In genomic region chr14:88030079-88030478, GRCh38 we compare ENCODE assay signal across 12 cellular contexts. TPM values are rescaled to one million over a fixed set of nuclear protein-coding genes. Genes with fewer than 3 reads are reported as not detected.
DNase-seq lines count a peak whose midpoint lies in the region; ATAC-seq and TF ChIP-seq lines count a peak whose summit lies in the region.
"Had no signal": no experiment of that assay in that cellular context is flagged by ENCODE, and none has a peak within 500 bp of the region (broad histone marks: within the 10 kb centered on the region; RNA-seq: fewer than 3 reads in every experiment).

No MANE protein-coding gene starts in this region.

- peak overlapping the region; percentile 53 for H3K27ac Mint-ChIP-seq in activated T-cell treated with anti-CD3 and anti-CD28 coated beads, Interleukin-2, amount 50 U/mL, for 24 hours
- peak overlapping the region; percentile 72 for H3K27ac Mint-ChIP-seq in activated CD8-positive, alpha-beta T cell treated with anti-CD3 and anti-CD28 coated beads for 36 hours
- H3K27ac Mint-ChIP-seq in natural killer cell treated with Interleukin-12 subunit alpha and Interleukin-12 subunit beta and Interleukin-15 and Interleukin-18, amount 100 ng/mL, for 72 hours = peak overlapping the region; percentile 62 to 81
- no peak overlapping the region for H3K27ac Mint-ChIP-seq in nephron progenitor cell
- H3K27ac Mint-ChIP-seq: mesothelial cell of epicardium had no signal

- peaks cover 58% of the 10 kb centered on the region for H3K4me1 Mint-ChIP-seq in activated T-cell treated with anti-CD3 and anti-CD28 coated beads, Interleukin-2, amount 50 U/mL, for 24 hours (ENCODE audit: low read depth)
- H3K4me1 Mint-ChIP-seq in activated CD8-positive, alpha-beta T cell treated with anti-CD3 and anti-CD28 coated beads for 36 hours (ENCODE audit: low read depth) = peaks cover 53% of the 10 kb centered on the region
- peaks cover 47 to 49% of the 10 kb centered on the region in 2 donors for H3K4me1 Mint-ChIP-seq in natural killer cell treated with Interleukin-12 subunit alpha and Interleukin-12 subunit beta and Interleukin-15 and Interleukin-18, amount 100 ng/mL, for 72 hours (ENCODE audit: low read depth in 2 of 2)
- H3K4me1 Mint-ChIP-seq in nephron progenitor cell = peaks cover 10% of the 10 kb centered on the region

- no peak for DNase-seq in activated T-cell treated with anti-CD3 and anti-CD28 coated beads, Interleukin-2, amount 50 U/mL, for 24 hours
- DNase-seq in activated T-cell treated with anti-CD3 and anti-CD28 coated beads, Interleukin-2, amount 50 U/mL, for 1 hour = no peak
- DNase-seq in Kasumi-1 (lab: John Stamatoyannopoulos, UW) (peak; percentile 6 to 13), nephron progenitor cell (no peak), NCI-H69 (lab: John Stamatoyannopoulos, UW) (no peak)
- DNase-seq in activated CD8-positive, alpha-beta T cell treated with anti-CD3 and anti-CD28 coated beads for 36 hours = no peak
- DNase-seq in natural killer cell treated with Interleukin-12 subunit alpha and Interleukin-12 subunit beta and Interleukin-15 and Interleukin-18, amount 100 ng/mL, for 72 hours (ENCODE audit: low spot score) = no peak
- DNase-seq: hippocampal formation, kidney, NCI-H1694 treated with DMSO at 0.1 percent for 48 hours had no signal

- H3K27me3 Mint-ChIP-seq in activated T-cell treated with anti-CD3 and anti-CD28 coated beads, Interleukin-2, amount 50 U/mL, for 24 hours = no peaks in the 10 kb centered on the region
- no peaks in the 10 kb centered on the region for H3K27me3 Mint-ChIP-seq in activated CD8-positive, alpha-beta T cell treated with anti-CD3 and anti-CD28 coated beads for 36 hours
- H3K27me3 Mint-ChIP-seq in natural killer cell treated with Interleukin-12 subunit alpha and Interleukin-12 subunit beta and Interleukin-15 and Interleukin-18, amount 100 ng/mL, for 72 hours = no peaks in the 10 kb centered on the region
- peaks cover 5% of the 10 kb centered on the region for H3K27me3 Mint-ChIP-seq in nephron progenitor cell (ENCODE audit: low read depth, poor library complexity)

- ATAC-seq in activated CD8-positive, alpha-beta T cell treated with anti-CD3 and anti-CD28 coated beads for 36 hours = peak; percentile 27
- peak in 1 of 2 donors; percentile 32 for ATAC-seq in natural killer cell treated with Interleukin-12 subunit alpha and Interleukin-12 subunit beta and Interleukin-15 and Interleukin-18, amount 100 ng/mL, for 72 hours
- no peak for ATAC-seq in GM18873 (IDR thresholded peaks at IDR 0.05; ENCODE audit: low FRiP score, unreplicated experiment)

- no peaks in the 10 kb centered on the region for H3K9me3 Mint-ChIP-seq in activated T-cell treated with anti-CD3 and anti-CD28 coated beads, Interleukin-2, amount 50 U/mL, for 24 hours
- no peaks in the 10 kb centered on the region for H3K9me3 Mint-ChIP-seq in activated CD8-positive, alpha-beta T cell treated with anti-CD3 and anti-CD28 coated beads for 36 hours
- peaks cover 7% of the 10 kb centered on the region for H3K9me3 Mint-ChIP-seq in natural killer cell treated with Interleukin-12 subunit alpha and Interleukin-12 subunit beta and Interleukin-15 and Interleukin-18, amount 100 ng/mL, for 72 hours
- H3K9me3 Mint-ChIP-seq in nephron progenitor cell = peaks cover 4% of the 10 kb centered on the region

- no peaks in the 10 kb centered on the region for H3K36me3 Mint-ChIP-seq in activated T-cell treated with anti-CD3 and anti-CD28 coated beads, Interleukin-2, amount 50 U/mL, for 24 hours (ENCODE audit: low read depth)
- peaks cover 5% of the 10 kb centered on the region for H3K36me3 Mint-ChIP-seq in activated CD8-positive, alpha-beta T cell treated with anti-CD3 and anti-CD28 coated beads for 36 hours (ENCODE audit: low read depth)
- peaks cover 20% of the 10 kb centered on the region for H3K36me3 Mint-ChIP-seq in natural killer cell treated with Interleukin-12 subunit alpha and Interleukin-12 subunit beta and Interleukin-15 and Interleukin-18, amount 100 ng/mL, for 72 hours
- no peaks in the 10 kb centered on the region for H3K36me3 Mint-ChIP-seq in nephron progenitor cell (ENCODE audit: low read depth)
- H3K36me3 Mint-ChIP-seq: mesothelial cell of epicardium had no signal

- no peak overlapping the region for H3K4me3 Mint-ChIP-seq in activated T-cell treated with anti-CD3 and anti-CD28 coated beads, Interleukin-2, amount 50 U/mL, for 24 hours
- H3K4me3 Mint-ChIP-seq in activated CD8-positive, alpha-beta T cell treated with anti-CD3 and anti-CD28 coated beads for 36 hours = no peak overlapping the region
- peak overlapping the region; percentile 71 for H3K4me3 Mint-ChIP-seq in natural killer cell treated with Interleukin-12 subunit alpha and Interleukin-12 subunit beta and Interleukin-15 and Interleukin-18, amount 100 ng/mL, for 72 hours
- H3K4me3 Mint-ChIP-seq in nephron progenitor cell = no peak overlapping the region
- H3K4me3 Mint-ChIP-seq: mesothelial cell of epicardium had no signal

- CTCF ChIA-PET in activated CD8-positive, alpha-beta T cell treated with anti-CD3 and anti-CD28 coated beads for 36 hours (lab: Charles Lee) = interaction anchor here (1.3 to 1.7 kb wide), 3 partner anchors 12 to 100 kb away, joined by 3 to 8 read pairs (median 4); no protein-coding TSS in a partner anchor

- POLR2A ChIA-PET in activated CD8-positive, alpha-beta T cell treated with anti-CD3 and anti-CD28 coated beads for 36 hours (lab: Charles Lee) = interaction anchor here (0.9 to 2.5 kb wide), 4 partner anchors 13 to 38 kb away, joined by 3 to 6 read pairs (median 5); partner anchors contain the start of gene GALC

- intact Hi-C loops in activated CD8-positive, alpha-beta T cell treated with anti-CD3 and anti-CD28 coated beads for 36 hours (cut with micrococcal nuclease) = no loop called here

- TF ChIP-seq CTCF in activated CD8-positive, alpha-beta T cell treated with anti-CD3 and anti-CD28 coated beads for 36 hours (IDR thresholded peaks at IDR 0.05) = no peak
- no peak for TF ChIP-seq CTCF in nephron progenitor cell (IDR thresholded peaks at IDR 0.05)

RNA-seq across cellular contexts. Expression of gene GPR65, which starts 25.1 kb away (rescaled TPM):
- total RNA-seq in activated CD8-positive, alpha-beta T cell treated with anti-CD3 and anti-CD28 coated beads for 36 hours = 10 to 100 TPM; 16.9 to 17.1 TPM
- 10 to 100 TPM; 20.4 to 35.0 TPM for total RNA-seq in natural killer cell treated with Interleukin-12 subunit alpha and Interleukin-12 subunit beta and Interleukin-15 and Interleukin-18, amount 100 ng/mL, for 72 hours
- total RNA-seq: mesothelial cell of epicardium had no signal

RNA-seq across cellular contexts. Expression of gene GALC, which starts 37.1 kb away (rescaled TPM):
- 10 to 100 TPM in 1 of 2 experiments, 1 to 10 TPM in 1; 8.6 to 11.3 TPM for total RNA-seq in activated CD8-positive, alpha-beta T cell treated with anti-CD3 and anti-CD28 coated beads for 36 hours
- 10 to 100 TPM; 25.1 to 27.0 TPM for total RNA-seq in natural killer cell treated with Interleukin-12 subunit alpha and Interleukin-12 subunit beta and Interleukin-15 and Interleukin-18, amount 100 ng/mL, for 72 hours

Comparison
In these comparisons a context has a peak if more than half of its experiments do, and no peak if none do; other contexts are left out.
1. DNase-seq: peak in Kasumi-1 (2 of 2); none in activated T-cell treated with anti-CD3 and anti-CD28 coated beads, Interleukin-2, amount 50 U/mL, for 24 hours (single experiment), activated T-cell treated with anti-CD3 and anti-CD28 coated beads, Interleukin-2, amount 50 U/mL, for 1 hour (single experiment), activated CD8-positive, alpha-beta T cell treated with anti-CD3 and anti-CD28 coated beads for 36 hours (single experiment), natural killer cell treated with Interleukin-12 subunit alpha and Interleukin-12 subunit beta and Interleukin-15 and Interleukin-18, amount 100 ng/mL, for 72 hours (single experiment), nephron progenitor cell (single experiment) and NCI-H69 (single experiment).